ENCODE assay signal across 1 cellular context in genomic region chr11:82909015-82909414, GRCh38.
TF ChIP-seq lines count a peak whose summit lies in the region.

No MANE protein-coding gene starts in this region.

TF ChIP-seq in H1, 55 proteins besides CTCF, POLR2A, EP300 and RAD21:
- TF ChIP-seq YY1 (IDR thresholded peaks at IDR 0.05; ENCODE audit: low read depth, low read length): peak; percentile 74; the same call in 1 of the 2 replicates
- TF ChIP-seq SRF (IDR thresholded peaks at IDR 0.05; ENCODE audit: low read depth, low read length): peak; percentile 65; the same call in 1 of the 2 replicates
